Comparison of ENCODE assay signal across 10 cellular contexts in genomic region chr7:45088821-45089313, GRCh38. TPM values are rescaled to one million over a fixed set of nuclear protein-coding genes. Genes with fewer than 3 reads are reported as not detected.
A peak's percentile ranks its signal among the peaks of the same experiment; 100 is the strongest.
DNase-seq lines count a peak whose midpoint lies in the region; FAIRE-seq and TF ChIP-seq lines count a peak whose summit lies in the region.
"Had no signal": no experiment of that assay in that cellular context is flagged by ENCODE, and none has a peak within 500 bp of the region (broad histone marks: within the 10 kb centered on the region; RNA-seq: fewer than 3 reads in every experiment).

A gene with protein sequence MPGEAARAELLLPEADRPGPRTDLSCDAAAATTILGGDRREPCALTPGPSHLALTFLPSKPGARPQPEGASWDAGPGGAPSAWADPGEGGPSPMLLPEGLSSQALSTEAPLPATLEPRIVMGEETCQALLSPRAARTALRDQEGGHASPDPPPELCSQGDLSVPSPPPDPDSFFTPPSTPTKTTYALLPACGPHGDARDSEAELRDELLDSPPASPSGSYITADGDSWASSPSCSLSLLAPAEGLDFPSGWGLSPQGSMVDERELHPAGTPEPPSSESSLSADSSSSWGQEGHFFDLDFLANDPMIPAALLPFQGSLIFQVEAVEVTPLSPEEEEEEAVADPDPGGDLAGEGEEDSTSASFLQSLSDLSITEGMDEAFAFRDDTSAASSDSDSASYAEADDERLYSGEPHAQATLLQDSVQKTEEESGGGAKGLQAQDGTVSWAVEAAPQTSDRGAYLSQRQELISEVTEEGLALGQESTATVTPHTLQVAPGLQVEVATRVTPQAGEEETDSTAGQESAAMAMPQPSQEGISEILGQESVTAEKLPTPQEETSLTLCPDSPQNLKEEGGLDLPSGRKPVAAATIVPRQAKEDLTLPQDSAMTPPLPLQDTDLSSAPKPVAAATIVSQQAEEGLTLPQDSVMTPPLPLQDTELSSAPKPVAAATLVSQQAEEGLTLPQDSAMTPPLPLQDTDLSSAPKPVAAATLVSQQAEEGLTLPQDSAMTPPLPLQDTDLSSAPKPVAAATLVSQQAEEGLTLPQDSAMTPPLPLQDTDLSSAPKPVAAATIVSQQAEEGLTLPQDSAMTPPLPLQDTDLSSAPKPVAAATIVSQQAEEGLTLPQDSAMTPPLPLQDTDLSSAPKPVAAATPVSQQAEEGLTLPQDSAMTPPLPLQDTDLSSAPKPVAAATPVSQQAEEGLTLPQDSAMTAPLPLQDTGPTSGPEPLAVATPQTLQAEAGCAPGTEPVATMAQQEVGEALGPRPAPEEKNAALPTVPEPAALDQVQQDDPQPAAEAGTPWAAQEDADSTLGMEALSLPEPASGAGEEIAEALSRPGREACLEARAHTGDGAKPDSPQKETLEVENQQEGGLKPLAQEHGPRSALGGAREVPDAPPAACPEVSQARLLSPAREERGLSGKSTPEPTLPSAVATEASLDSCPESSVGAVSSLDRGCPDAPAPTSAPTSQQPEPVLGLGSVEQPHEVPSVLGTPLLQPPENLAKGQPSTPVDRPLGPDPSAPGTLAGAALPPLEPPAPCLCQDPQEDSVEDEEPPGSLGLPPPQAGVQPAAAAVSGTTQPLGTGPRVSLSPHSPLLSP (N-terminal part only) (minus strand): TSS chr7:45088969. CDS start chr7:45088894, 75 bp downstream.

- H4K91ac ChIP-seq in H1 (replicated peaks; ENCODE audit: insufficient read length, low read length) = peak within 1 kb of the TSS; percentile 8
- H4K91ac ChIP-seq in mesenchymal stem cell (ENCODE audit: low read length) = no peak within 1 kb of the TSS

- H3K14ac ChIP-seq in H1 (ENCODE audit: insufficient read length) (no peak within 1 kb of the TSS), mesenchymal stem cell (ENCODE audit: low read length in 2 of 2) (peak within 1 kb of the TSS in 1 of 2 experiments; percentile 30)

- H3K79me2 ChIP-seq in SK-N-SH (ENCODE audit: insufficient read depth) (peaks cover 20% of the 10 kb centered on the region; the same call in 1 of the 2 replicates), H1 (ENCODE audit: control insufficient read depth in 1 of 2, insufficient read depth in 2 of 2, low read length in 2 of 2) (no peaks in the 10 kb centered on the region)

- peak within 1 kb of the TSS; percentile 70 to 98 for H3K4me3 ChIP-seq in SK-N-SH (ENCODE audit: low read depth in 2 of 2, low read length in 1 of 2)
- peak within 1 kb of the TSS; percentile 53 to 75 (median 57) for H3K4me3 ChIP-seq in H1 (ENCODE audit: extremely low read depth in 1 of 4, insufficient read depth in 2 of 4, low read depth in 3 of 4, low read length in 4 of 4)
- H3K4me3 ChIP-seq in mesenchymal stem cell (ENCODE audit: insufficient read depth in 1 of 2, low read depth in 1 of 2, low read length in 2 of 2) = peak within 1 kb of the TSS; percentile 66 to 75
- peak within 1 kb of the TSS; percentile 57 to 58 for H3K4me3 ChIP-seq in testis

- no peak for TF ChIP-seq RAD21 in SK-N-SH (IDR thresholded peaks at IDR 0.05; ENCODE audit: low read length)
- TF ChIP-seq RAD21 in H1 (IDR thresholded peaks at IDR 0.05 in 1 of 2, conservative IDR thresholded peaks at IDR 0.05 in 1 of 2; ENCODE audit: low read depth in 2 of 2, low read length in 2 of 2) = no peak

- H3K4ac ChIP-seq in H1 (replicated peaks; ENCODE audit: insufficient read length, low read depth, low read length) (no peak within 1 kb of the TSS), mesenchymal stem cell (ENCODE audit: low read depth in 1 of 2, low read length in 2 of 2) (peak within 1 kb of the TSS in 1 of 2 experiments; percentile 7)

- H3K23ac ChIP-seq in H1 (ENCODE audit: insufficient read length) = no peak within 1 kb of the TSS
- peak within 1 kb of the TSS in 1 of 2 experiments; percentile 40 for H3K23ac ChIP-seq in mesenchymal stem cell (ENCODE audit: low read length in 2 of 2)

- peak within 1 kb of the TSS; percentile 90 for H4K8ac ChIP-seq in H1 (ENCODE audit: extremely low read depth, insufficient read depth, low read length)
- peak within 1 kb of the TSS; percentile 83 for H4K8ac ChIP-seq in mesenchymal stem cell (ENCODE audit: low read length)

- H3K9me3 ChIP-seq in SK-N-SH (no peaks in the 10 kb centered on the region), H1 (ENCODE audit: insufficient read depth in 2 of 2, low read depth in 1 of 2, low read length in 1 of 2) (no peaks in the 10 kb centered on the region), mesenchymal stem cell (ENCODE audit: control insufficient read depth, low read length) (no peaks in the 10 kb centered on the region), testis (no peaks in the 10 kb centered on the region)

- H3K4me1 ChIP-seq in SK-N-SH (ENCODE audit: control insufficient read depth in 1 of 2, insufficient read depth in 2 of 2, low read depth in 1 of 2, low read length in 1 of 2) (peaks cover 0 to 26% of the 10 kb centered on the region in 2 experiments; a peak in 1 of 4 replicates), H1 (replicated peaks in 1 of 4; ENCODE audit: control insufficient read depth in 3 of 4, insufficient read depth in 4 of 4, low read length in 3 of 4) (peaks cover 2 to 11% (median 6%) of the 10 kb centered on the region in 4 experiments; a peak in 5 of 7 replicates), mesenchymal stem cell (ENCODE audit: control insufficient read depth, insufficient read depth, low read depth, low read length) (peaks cover 20% of the 10 kb centered on the region), testis (peaks cover 14% of the 10 kb centered on the region)

- TF ChIP-seq POLR2A in H1 (IDR thresholded peaks at IDR 0.05; ENCODE audit: control extremely low read depth in 1 of 2, low read depth in 2 of 2, low read length in 2 of 2) = no peak
- no peak for TF ChIP-seq POLR2A in testis (IDR thresholded peaks at IDR 0.05)

- H2AK5ac ChIP-seq in H1 (ENCODE audit: low read depth, low read length) (no peak within 1 kb of the TSS), mesenchymal stem cell (ENCODE audit: low read length, severe bottlenecking) (no peak within 1 kb of the TSS)

- H3K27ac ChIP-seq in SK-N-SH (ENCODE audit: low read depth in 2 of 2, low read length in 1 of 2) = peak within 1 kb of the TSS in 1 of 2 experiments; percentile 97; a peak in 2 of 4 replicates
- H3K27ac ChIP-seq in H1 (ENCODE audit: low read depth, low read length) = no peak within 1 kb of the TSS
- H3K27ac ChIP-seq in mesenchymal stem cell (ENCODE audit: low read length, poor library complexity, severe bottlenecking) = no peak within 1 kb of the TSS
- H3K27ac ChIP-seq in testis = peak within 1 kb of the TSS; percentile 21 to 79
- H3K27ac ChIP-seq: VCaP had no signal

- no peaks in the 10 kb centered on the region for H3F3A ChIP-seq in SK-N-SH (replicated peaks; ENCODE audit: insufficient read depth)

- H3K9me2 ChIP-seq in SK-N-SH = no peaks in the 10 kb centered on the region

- H3K4me2 ChIP-seq in SK-N-SH (peak within 1 kb of the TSS; percentile 99), H1 (ENCODE audit: insufficient read depth in 1 of 2, low read depth in 2 of 2, low read length in 2 of 2) (peak within 1 kb of the TSS; percentile 59 to 88), mesenchymal stem cell (ENCODE audit: low read length, poor library complexity, severe bottlenecking) (peak within 1 kb of the TSS; percentile 86)

- H3K79me1 ChIP-seq in H1 (ENCODE audit: low read depth, low read length) = no peaks in the 10 kb centered on the region
- peaks cover 8% of the 10 kb centered on the region for H3K79me1 ChIP-seq in mesenchymal stem cell (replicated peaks; ENCODE audit: low read length, poor library complexity, severe bottlenecking)

- H3K9ac ChIP-seq in SK-N-SH = peak within 1 kb of the TSS; percentile 83
- peak within 1 kb of the TSS in 1 of 4 experiments; percentile 22; a peak in 1 of 7 replicates for H3K9ac ChIP-seq in H1 (replicated peaks in 1 of 4; ENCODE audit: extremely low read depth in 1 of 4, low read depth in 3 of 4, low read length in 3 of 4)
- H3K9ac ChIP-seq in mesenchymal stem cell (ENCODE audit: low read length) = peak within 1 kb of the TSS; percentile 59

- FAIRE-seq in H1 (lab: Jason Lieb, UNC) = no peak
- FAIRE-seq in RCC 7860 (lab: Jason Lieb, UNC) = no peak

- H2BK20ac ChIP-seq in H1 (ENCODE audit: low read length) = no peak within 1 kb of the TSS

- H3K27me3 ChIP-seq in SK-N-SH (ENCODE audit: insufficient read depth) (no peaks in the 10 kb centered on the region), H1 (replicated peaks in 1 of 4; ENCODE audit: control insufficient read depth in 3 of 4, extremely low read depth in 1 of 4, insufficient read depth in 3 of 4, low read length in 3 of 4) (peaks cover 0 to 15% (median 10%) of the 10 kb centered on the region in 4 experiments; a peak in 5 of 7 replicates), mesenchymal stem cell (ENCODE audit: control insufficient read depth in 1 of 2, insufficient read depth in 1 of 2, low read length in 2 of 2) (peaks cover 0 to 10% of the 10 kb centered on the region in 2 experiments), testis (no peaks in the 10 kb centered on the region)

- CTCF ChIA-PET in SK-N-SH (lab: Yijun Ruan, JAX) = interaction anchor here (0.6 to 2.1 kb wide), 7 partner anchors 16 to 115 kb away, joined by 3 to 5 read pairs (median 4); partner anchors contain the start of gene TBRG4
- CTCF ChIA-PET in H1 (lab: Charles Lee; ENCODE audit: partially characterized antibody) = interaction anchor here (1.2 to 1.7 kb wide), 2 partner anchors 47 to 115 kb away, joined by 3 to 7 read pairs; no protein-coding TSS in a partner anchor

- peak; percentile 55 for DNase-seq in NCI-H2196 (lab: John Stamatoyannopoulos, UW; ENCODE audit: unreplicated experiment)
- DNase-seq in NCI-H2196 treated with DMSO at 0.1 percent for 48 hours (lab: John Stamatoyannopoulos, UW; ENCODE audit: unreplicated experiment) = no peak
- DNase-seq in SK-N-SH = peak; percentile 99
- DNase-seq in H1 (ENCODE audit: low read depth in 1 of 2, low spot score in 2 of 2) = peak in 1 of 2 experiments; percentile 81
- no peak for DNase-seq in mesenchymal stem cell
- peak; percentile 70 for DNase-seq in testis
- no peak for DNase-seq in RCC 7860 (ENCODE audit: low spot score)
- no peak for DNase-seq in DMS153 (lab: John Stamatoyannopoulos, UW)
- DNase-seq: DND-41 had no signal

- H2BK15ac ChIP-seq in H1 (ENCODE audit: low read length) (no peak within 1 kb of the TSS), mesenchymal stem cell (ENCODE audit: low read depth, poor library complexity, severe bottlenecking) (no peak within 1 kb of the TSS)

- no peak within 1 kb of the TSS; the same call in 1 of the 2 replicates for H3K18ac ChIP-seq in H1 (ENCODE audit: extremely low read depth, low read length)
- H3K18ac ChIP-seq in mesenchymal stem cell (ENCODE audit: low read depth in 1 of 2, low read length in 2 of 2) = peak within 1 kb of the TSS; percentile 29 to 60

- no peak within 1 kb of the TSS for H3K56ac ChIP-seq in H1 (replicated peaks; ENCODE audit: insufficient read length, low read depth, low read length)

- H2BK120ac ChIP-seq in H1 (replicated peaks; ENCODE audit: low read depth, low read length) = no peak within 1 kb of the TSS
- H2BK120ac ChIP-seq in mesenchymal stem cell (ENCODE audit: low read depth, low read length) = no peak within 1 kb of the TSS

- H2BK5ac ChIP-seq in H1 (ENCODE audit: low read depth, low read length) (no peak within 1 kb of the TSS; the same call in 1 of the 2 replicates), mesenchymal stem cell (ENCODE audit: low read depth, low read length, poor library complexity, severe bottlenecking) (no peak within 1 kb of the TSS)

- peak in 1 of 2 experiments; percentile 34; a peak in 2 of 4 replicates for TF ChIP-seq EP300 in SK-N-SH (IDR thresholded peaks at IDR 0.05; ENCODE audit: borderline replicate concordance in 1 of 2, low read depth in 1 of 2, low read length in 1 of 2)
- TF ChIP-seq EP300 in H1 (IDR thresholded peaks at IDR 0.05; ENCODE audit: borderline replicate concordance in 1 of 2, low read depth in 2 of 2, low read length in 2 of 2) = no peak

- H3K23me2 ChIP-seq in H1 (ENCODE audit: low read depth, low read length) = peaks cover 2% of the 10 kb centered on the region; the same call in 1 of the 2 replicates

- H3K36me3 ChIP-seq in SK-N-SH (replicated peaks in 1 of 2; ENCODE audit: control insufficient read depth in 1 of 2, insufficient read depth in 2 of 2, low read length in 1 of 2) = peaks cover 0 to 18% of the 10 kb centered on the region in 2 experiments
- H3K36me3 ChIP-seq in H1 (ENCODE audit: control insufficient read depth in 2 of 4, insufficient read depth in 4 of 4, low read length in 3 of 4) = no peaks in the 10 kb centered on the region
- peaks cover 0 to 19% of the 10 kb centered on the region in 2 experiments for H3K36me3 ChIP-seq in mesenchymal stem cell (ENCODE audit: control insufficient read depth in 1 of 2, insufficient read depth in 2 of 2, low read depth in 1 of 2, low read length in 2 of 2)
- H3K36me3 ChIP-seq in testis (ENCODE audit: low read depth, missing control alignments) = no peaks in the 10 kb centered on the region

- H2BK12ac ChIP-seq in H1 (ENCODE audit: low read depth, low read length) (no peak within 1 kb of the TSS), mesenchymal stem cell (ENCODE audit: low read length in 2 of 2) (no peak within 1 kb of the TSS)

- intact Hi-C loops in testis (cut with DNase I; ENCODE audit: low total_unique reads) = no loop called here

- peak within 1 kb of the TSS; percentile 96 for H2AFZ ChIP-seq in SK-N-SH (ENCODE audit: low read depth)
- peak within 1 kb of the TSS; percentile 86 for H2AFZ ChIP-seq in H1 (ENCODE audit: low read length)
- H2AFZ ChIP-seq in mesenchymal stem cell (ENCODE audit: low read depth, low read length) = peak within 1 kb of the TSS; percentile 60

- H4K5ac ChIP-seq in H1 (ENCODE audit: insufficient read length, low read depth, low read length) = no peak within 1 kb of the TSS

- POLR2A ChIA-PET in SK-N-SH (lab: Yijun Ruan, JAX) (interaction anchor here (1.0 to 2.1 kb wide), 12 partner anchors 8 to 203 kb away, joined by 3 to 16 read pairs (median 4); partner anchors contain the start of genes PURB and TBRG4), H1 (lab: Charles Lee; ENCODE audit: partially characterized antibody) (interaction anchor here (1.0 to 3.0 kb wide), 6 partner anchors 8 to 89 kb away, joined by 3 to 11 read pairs (median 6); partner anchors contain the start of genes CCM2 and TBRG4)

- TF ChIP-seq CTCF in SK-N-SH (IDR thresholded peaks at IDR 0.05) (no peak), H1 (IDR thresholded peaks at IDR 0.05; ENCODE audit: control extremely low read depth in 1 of 3, insufficient read depth in 1 of 3, low read depth in 1 of 3, low read length in 3 of 3) (no peak), testis (IDR thresholded peaks at IDR 0.05) (no peak)

- H4K20me1 ChIP-seq in SK-N-SH (ENCODE audit: insufficient read depth) (no peaks in the 10 kb centered on the region; the same call in 1 of the 2 replicates), H1 (replicated peaks in 1 of 2; ENCODE audit: control insufficient read depth in 1 of 2, insufficient read depth in 2 of 2, low read length in 2 of 2) (peaks cover 0 to 3% of the 10 kb centered on the region in 2 experiments)

- WGBS in SK-N-SH (ENCODE audit: low lambda C conversion rate) = 1% methylated on average over 39 of the region's 50 CpGs
- WGBS in H1 (ENCODE audit: extremely low coverage in 1 of 2, insufficient coverage in 1 of 2, insufficient read length in 1 of 2, insufficient replicate concordance in 2 of 2, low coverage in 1 of 2, low lambda C conversion rate in 2 of 2, missing lambda C conversion rate in 1 of 2), 2 experiments = 3% methylated on average over 8 of the region's 50 CpGs; no CpG with 5 or more reads in 1 of the 2 experiments
- under 1% methylated on average over 32 of the region's 50 CpGs for WGBS in mesenchymal stem cell
- WGBS in testis, 2 donors = 0 to 1% methylated on average over 18 to 50 of the region's 50 CpGs

RNA-seq across cellular contexts. Expression of the gene that starts here (rescaled TPM):
- polyA plus RNA-seq in SK-N-SH (2012; rRNA removed) = 1.5 and 2.8 TPM in 2 replicates
- polyA plus RNA-seq in SK-N-SH (2012; cell fraction: cytosol; rRNA removed) = 1.1 and 1.9 TPM in 2 replicates
- polyA plus RNA-seq in SK-N-SH (2012; cell fraction: nucleus; rRNA removed) = 5.8 and 9.2 TPM in 2 replicates
- total RNA-seq in H1 (2021; fragmentation: NEBNext Ultra II Directional; extraction: Animal tissue kit (Norgen Biotek cat#: 25700)) = 6.0 and 6.4 TPM in 2 replicates
- polyA plus RNA-seq in H1 (2011; rRNA removed) = 1.3 and 2.7 TPM in 2 replicates
- polyA plus RNA-seq in H1 (2011; cell fraction: cytosol; rRNA removed) = 0.89 TPM
- polyA plus RNA-seq in H1 (2011; cell fraction: nucleus; rRNA removed) = 2.7 TPM
- polyA plus RNA-seq in H1 (2012, experiment 1 of 2) = 3.6 to 5.1 TPM (median 4.4 TPM) in 4 replicates
- polyA plus RNA-seq in H1 (2012, experiment 2 of 2) = 3.1 TPM
- polyA plus RNA-seq in H1 (2013, experiment 1 of 2) = 3.0 TPM
- 2.9 TPM for polyA plus RNA-seq in H1 (2013, experiment 2 of 2)
- 1.0 and 1.1 TPM in 2 replicates for polyA minus RNA-seq in H1 (2011; rRNA and poly(A)+ RNA removed)
- polyA minus RNA-seq in H1 (2011; cell fraction: cytosol; rRNA and poly(A)+ RNA removed) = 3.6 TPM
- polyA minus RNA-seq in H1 (2011; cell fraction: nucleus; rRNA and poly(A)+ RNA removed) = 4.6 TPM
- 5.6 TPM for polyA plus RNA-seq in mesenchymal stem cell (2013, experiment 1 of 2)
- polyA plus RNA-seq in mesenchymal stem cell (2013, experiment 2 of 2) = 5.5 TPM
- 10 to 100 TPM in 1 of 2 donors, 1 to 10 TPM in 1; 6.9 to 12.0 TPM for total RNA-seq in testis
- 8.7 TPM for polyA plus RNA-seq in testis (ENCODE audit: insufficient read depth, low read depth, low replicate concordance)

Comparison
In these comparisons a context has a peak if more than half of its experiments do, and no peak if none do; other contexts are left out.
1. DNase-seq: peak in NCI-H2196 (single experiment), SK-N-SH (single experiment) and testis (single experiment); none in NCI-H2196 treated with DMSO at 0.1 percent for 48 hours (single experiment), mesenchymal stem cell (single experiment), RCC 7860 (single experiment) and DMS153 (single experiment).
2. H3K27ac ChIP-seq: peak in testis (2 of 2); none in H1 (single experiment) and mesenchymal stem cell (single experiment).
3. Peak in every context shown above with its lines, with median percentiles within 50 percentile points of each other: H2AFZ ChIP-seq, H3K4me2 ChIP-seq and H3K4me3 ChIP-seq.